In genomic region chr1:86648255-86648654, GRCh38 we compare ENCODE assay signal across 1 cellular context.
TF ChIP-seq lines count a peak whose summit lies in the region.

No MANE protein-coding gene starts in this region.

TF ChIP-seq in H1, 55 proteins besides CTCF, POLR2A, EP300 and RAD21:
- TF ChIP-seq SUZ12 (IDR thresholded peaks at IDR 0.05; ENCODE audit: low read length) (no peak), EZH2 (IDR thresholded peaks at IDR 0.05; ENCODE audit: low read depth, low read length, severe bottlenecking) (no peak), TEAD4 (IDR thresholded peaks at IDR 0.05; ENCODE audit: low read depth, low read length) (no peak), SIX5 (IDR thresholded peaks at IDR 0.05; ENCODE audit: low read depth, low read length) (no peak), FOSL1 (IDR thresholded peaks at IDR 0.05; ENCODE audit: insufficient read depth, low read depth, low read length) (no peak), TAF1 (IDR thresholded peaks at IDR 0.05; ENCODE audit: low read depth, low read length) (no peak), NRF1 (IDR thresholded peaks at IDR 0.05; ENCODE audit: low read depth, low read length) (no peak), POU5F1 (IDR thresholded peaks at IDR 0.05; ENCODE audit: low read depth, low read length) (no peak), PHF8 (conservative IDR thresholded peaks at IDR 0.05; ENCODE audit: low read depth, low read length) (no peak), CHD2 (IDR thresholded peaks at IDR 0.05; ENCODE audit: low read length) (no peak), EGR1 (IDR thresholded peaks at IDR 0.05; ENCODE audit: borderline replicate concordance, low read depth, low read length) (no peak), CREB1 (IDR thresholded peaks at IDR 0.05) (no peak), SP2 (IDR thresholded peaks at IDR 0.05; ENCODE audit: low read length) (no peak), SIRT6 (IDR thresholded peaks at IDR 0.05; ENCODE audit: low read length) (no peak), ZNF274 (IDR thresholded peaks at IDR 0.05; ENCODE audit: borderline replicate concordance, extremely low read depth, low read length) (no peak), SIN3A (conservative IDR thresholded peaks at IDR 0.05 in 1 of 2, IDR thresholded peaks at IDR 0.05 in 1 of 2; ENCODE audit: low read depth in 1 of 2, low read length in 2 of 2) (no peak), TAF7 (optimal IDR thresholded peaks at IDR 0.05; ENCODE audit: borderline replicate concordance, low read depth, low read length) (no peak)
- TF ChIP-seq, protein P1, sequence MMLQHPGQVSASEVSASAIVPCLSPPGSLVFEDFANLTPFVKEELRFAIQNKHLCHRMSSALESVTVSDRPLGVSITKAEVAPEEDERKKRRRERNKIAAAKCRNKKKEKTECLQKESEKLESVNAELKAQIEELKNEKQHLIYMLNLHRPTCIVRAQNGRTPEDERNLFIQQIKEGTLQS (IDR thresholded peaks at IDR 0.05; ENCODE audit: insufficient read depth, low read depth, low read length) = no peak
- TF ChIP-seq, protein P2, sequence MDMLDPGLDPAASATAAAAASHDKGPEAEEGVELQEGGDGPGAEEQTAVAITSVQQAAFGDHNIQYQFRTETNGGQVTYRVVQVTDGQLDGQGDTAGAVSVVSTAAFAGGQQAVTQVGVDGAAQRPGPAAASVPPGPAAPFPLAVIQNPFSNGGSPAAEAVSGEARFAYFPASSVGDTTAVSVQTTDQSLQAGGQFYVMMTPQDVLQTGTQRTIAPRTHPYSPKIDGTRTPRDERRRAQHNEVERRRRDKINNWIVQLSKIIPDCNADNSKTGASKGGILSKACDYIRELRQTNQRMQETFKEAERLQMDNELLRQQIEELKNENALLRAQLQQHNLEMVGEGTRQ (IDR thresholded peaks at IDR 0.05; ENCODE audit: low read length) = no peak
